Comparison of ENCODE assay signal across 9 cellular contexts in the genomic region with DNA sequence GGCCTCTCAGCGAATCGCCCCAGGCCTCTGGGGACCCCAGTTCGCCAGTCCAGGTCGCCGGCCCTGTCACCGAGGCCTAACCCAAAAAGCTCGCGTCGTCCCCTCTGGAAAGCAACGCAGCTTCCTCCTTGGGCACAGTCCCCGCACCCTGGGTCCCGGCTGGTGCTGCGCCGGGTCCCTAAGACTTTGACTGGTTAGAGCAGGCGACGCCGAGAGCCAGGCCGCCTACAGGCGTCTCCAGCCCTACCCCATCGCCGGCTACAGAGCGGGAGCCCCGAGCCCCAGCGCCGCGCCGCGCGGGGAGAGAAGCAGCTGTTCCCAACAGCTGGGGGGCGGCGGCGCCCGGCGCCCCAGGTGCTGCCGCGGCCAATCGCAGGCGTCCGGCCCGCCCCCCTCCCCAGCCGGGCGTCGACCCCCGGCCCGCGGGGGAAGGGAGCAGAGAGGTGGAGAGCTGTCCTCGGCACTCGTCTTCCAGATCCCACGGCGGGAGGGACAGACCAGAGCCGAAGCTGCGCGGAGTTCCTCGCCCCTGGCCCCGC. TPM values are rescaled to one million over a fixed set of nuclear protein-coding genes. Genes with fewer than 3 reads are reported as not detected.
DNase-seq lines count a peak whose midpoint lies in the region; ATAC-seq and TF ChIP-seq lines count a peak whose summit lies in the region.
"Had no signal": no experiment of that assay in that cellular context is flagged by ENCODE, and none has a peak within 500 bp of the region (broad histone marks: within the 10 kb centered on the region; RNA-seq: fewer than 3 reads in every experiment).

No MANE protein-coding gene starts in this region.

- H3K27ac ChIP-seq in ectodermal cell (ENCODE audit: insufficient read depth, low read depth, low read length, poor library complexity, severe bottlenecking) (no peak overlapping the region), tibial nerve (peak overlapping the region; percentile 43 to 86 (median 61)), PC-9 (no peak overlapping the region)

- H3K4me1 Mint-ChIP-seq in activated CD8-positive, alpha-beta T cell treated with anti-CD3 and anti-CD28 coated beads for 36 hours (ENCODE audit: low read depth): peaks cover 8% of the 10 kb centered on the region
- peaks cover 10% of the 10 kb centered on the region for H3K4me1 Mint-ChIP-seq in activated CD8-positive, alpha-beta T cell treated with anti-CD3 and anti-CD28 coated beads, Interleukin-2, amount 10 ng/mL, durations not matched to agents 7 days and 5 days (ENCODE audit: low read depth)
- peaks cover 7% of the 10 kb centered on the region for H3K4me1 Mint-ChIP-seq in memory B cell

- no peak overlapping the region for H3K4me2 ChIP-seq in PC-9

- no peak for TF ChIP-seq CTCF in activated CD8-positive, alpha-beta T cell treated with anti-CD3 and anti-CD28 coated beads for 36 hours (IDR thresholded peaks at IDR 0.05)
- TF ChIP-seq CTCF in tibial nerve (IDR thresholded peaks at IDR 0.05): peak in 2 of 5 experiments; percentile 3 to 15
- TF ChIP-seq CTCF in PC-9 (conservative IDR thresholded peaks at IDR 0.05): no peak

- POLR2A ChIA-PET in activated CD8-positive, alpha-beta T cell treated with anti-CD3 and anti-CD28 coated beads for 36 hours (lab: Charles Lee): no interaction called here
- POLR2A ChIA-PET in activated CD8-positive, alpha-beta T cell treated with anti-CD3 and anti-CD28 coated beads, Interleukin-2, amount 10 ng/mL, durations not matched to agents 7 days and 5 days (lab: Charles Lee): no interaction called here
- POLR2A ChIA-PET in PC-9 (lab: Charles Lee; ENCODE audit: unreplicated experiment): no interaction called here

- no peak overlapping the region for H3K27ac Mint-ChIP-seq in activated CD8-positive, alpha-beta T cell treated with anti-CD3 and anti-CD28 coated beads for 36 hours
- H3K27ac Mint-ChIP-seq in activated CD8-positive, alpha-beta T cell treated with anti-CD3 and anti-CD28 coated beads, Interleukin-2, amount 10 ng/mL, durations not matched to agents 7 days and 5 days: no peak overlapping the region
- no peak overlapping the region for H3K27ac Mint-ChIP-seq in memory B cell
- H3K27ac Mint-ChIP-seq: T-helper 1 cell treated with Interleukin-12 subunit alpha and Interleukin-12 subunit beta and Interleukin-4 antibody, amounts not matched to agents 30 μg/mL and 1 μg/mL, for 36 hours had no signal

- no peak for ATAC-seq in activated CD8-positive, alpha-beta T cell treated with anti-CD3 and anti-CD28 coated beads for 36 hours
- no peak for ATAC-seq in activated CD8-positive, alpha-beta T cell treated with anti-CD3 and anti-CD28 coated beads, Interleukin-2, amount 10 ng/mL, durations not matched to agents 7 days and 5 days
- no peak for ATAC-seq in memory B cell (ENCODE audit: low read depth)

- TF ChIP-seq POLR2A in tibial nerve (IDR thresholded peaks at IDR 0.05): peak in 1 of 2 donors; percentile 12

- 0 to 1% methylated on average over 55 of the region's 55 CpGs for WGBS in ectodermal cell, 2 experiments
- 13 to 14% methylated on average over 12 to 13 of the region's 55 CpGs for WGBS in tibial nerve, 2 donors

- H3K27me3 ChIP-seq in ectodermal cell (ENCODE audit: control insufficient read depth, insufficient read depth, low read length, poor library complexity, severe bottlenecking) (peaks cover 44% of the 10 kb centered on the region), tibial nerve (no peaks in the 10 kb centered on the region), PC-9 (ENCODE audit: insufficient read depth, low read depth) (no peaks in the 10 kb centered on the region)

- no peaks in the 10 kb centered on the region for H3K79me2 ChIP-seq in PC-9 (ENCODE audit: low read depth)

- no peaks in the 10 kb centered on the region for H3K4me1 ChIP-seq in ectodermal cell (ENCODE audit: control insufficient read depth, insufficient read depth, low read length)
- H3K4me1 ChIP-seq in tibial nerve: peaks cover 0 to 17% (median 5%) of the 10 kb centered on the region in 4 donors
- peaks cover 21% of the 10 kb centered on the region for H3K4me1 ChIP-seq in PC-9 (replicated peaks; ENCODE audit: insufficient read depth)

- no peaks in the 10 kb centered on the region for H3K9me3 Mint-ChIP-seq in activated CD8-positive, alpha-beta T cell treated with anti-CD3 and anti-CD28 coated beads for 36 hours
- H3K9me3 Mint-ChIP-seq in activated CD8-positive, alpha-beta T cell treated with anti-CD3 and anti-CD28 coated beads, Interleukin-2, amount 10 ng/mL, durations not matched to agents 7 days and 5 days (ENCODE audit: insufficient read depth): no peaks in the 10 kb centered on the region
- no peaks in the 10 kb centered on the region for H3K9me3 Mint-ChIP-seq in memory B cell
- H3K9me3 Mint-ChIP-seq: T-helper 1 cell treated with Interleukin-12 subunit alpha and Interleukin-12 subunit beta and Interleukin-4 antibody, amounts not matched to agents 30 μg/mL and 1 μg/mL, for 36 hours had no signal

- H3K9me2 ChIP-seq in PC-9 (ENCODE audit: insufficient read depth): no peaks in the 10 kb centered on the region

- CTCF ChIA-PET in activated CD8-positive, alpha-beta T cell treated with anti-CD3 and anti-CD28 coated beads for 36 hours (lab: Charles Lee): interaction anchor here (1.1 kb wide), 1 partner anchor 10 kb away, joined by 3 read pairs; no protein-coding TSS in a partner anchor
- CTCF ChIA-PET in activated CD8-positive, alpha-beta T cell treated with anti-CD3 and anti-CD28 coated beads, Interleukin-2, amount 10 ng/mL, durations not matched to agents 7 days and 5 days (lab: Charles Lee): no interaction called here
- CTCF ChIA-PET in PC-9 (lab: Charles Lee): no interaction called here

- no peaks in the 10 kb centered on the region for H4K20me1 ChIP-seq in PC-9 (ENCODE audit: insufficient read depth)

- H3F3A ChIP-seq in PC-9 (ENCODE audit: insufficient read depth, low read depth): peaks cover 5% of the 10 kb centered on the region; the same call in 1 of the 2 replicates

- no peak for TF ChIP-seq EP300 in tibial nerve (IDR thresholded peaks at IDR 0.05)

- H3K27me3 Mint-ChIP-seq in activated CD8-positive, alpha-beta T cell treated with anti-CD3 and anti-CD28 coated beads for 36 hours: peaks cover 53% of the 10 kb centered on the region
- H3K27me3 Mint-ChIP-seq in activated CD8-positive, alpha-beta T cell treated with anti-CD3 and anti-CD28 coated beads, Interleukin-2, amount 10 ng/mL, durations not matched to agents 7 days and 5 days (ENCODE audit: low read depth): peaks cover 54% of the 10 kb centered on the region
- peaks cover 18% of the 10 kb centered on the region for H3K27me3 Mint-ChIP-seq in memory B cell

- H3K4me3 Mint-ChIP-seq in activated CD8-positive, alpha-beta T cell treated with anti-CD3 and anti-CD28 coated beads for 36 hours: no peak overlapping the region
- no peak overlapping the region for H3K4me3 Mint-ChIP-seq in activated CD8-positive, alpha-beta T cell treated with anti-CD3 and anti-CD28 coated beads, Interleukin-2, amount 10 ng/mL, durations not matched to agents 7 days and 5 days
- H3K4me3 Mint-ChIP-seq in memory B cell: peak overlapping the region; percentile 39
- H3K4me3 Mint-ChIP-seq: T-helper 1 cell treated with Interleukin-12 subunit alpha and Interleukin-12 subunit beta and Interleukin-4 antibody, amounts not matched to agents 30 μg/mL and 1 μg/mL, for 36 hours had no signal

- H2AFZ ChIP-seq in PC-9: no peak overlapping the region

- no peaks in the 10 kb centered on the region for H3K36me3 Mint-ChIP-seq in activated CD8-positive, alpha-beta T cell treated with anti-CD3 and anti-CD28 coated beads for 36 hours (ENCODE audit: low read depth)
- no peaks in the 10 kb centered on the region for H3K36me3 Mint-ChIP-seq in activated CD8-positive, alpha-beta T cell treated with anti-CD3 and anti-CD28 coated beads, Interleukin-2, amount 10 ng/mL, durations not matched to agents 7 days and 5 days (ENCODE audit: low read depth)
- H3K36me3 Mint-ChIP-seq in memory B cell: no peaks in the 10 kb centered on the region

- no TSS peak for BruUV-seq in PC-9 (replicated peaks; lab: Mats Ljungman, UMichigan)

- H3K4me3 ChIP-seq in ectodermal cell (ENCODE audit: insufficient read depth, low read depth, low read length) (peak overlapping the region; percentile 78), tibial nerve (peak overlapping the region; percentile 52 to 68 (median 64)), PC-9 (no peak overlapping the region)

- DNase-seq in activated CD8-positive, alpha-beta T cell treated with anti-CD3 and anti-CD28 coated beads for 36 hours: peak; percentile 9
- no peak for DNase-seq in activated CD8-positive, alpha-beta T cell treated with anti-CD3 and anti-CD28 coated beads, Interleukin-2, amount 10 ng/mL, durations not matched to agents 7 days and 5 days
- DNase-seq in memory B cell (ENCODE audit: low spot score in 2 of 2) (no peak), tibial nerve (ENCODE audit: low spot score in 2 of 2) (peak in 1 of 2 donors; percentile 18), HUDEP-2 (lab: John Stamatoyannopoulos, UW; ENCODE audit: unreplicated experiment in 76 of 76) (no peak), NCI-H1092 treated with DMSO at 0.1 percent for 48 hours (lab: John Stamatoyannopoulos, UW) (no peak), PC-9 (no peak)

- no peaks in the 10 kb centered on the region for H3K36me3 ChIP-seq in ectodermal cell (ENCODE audit: control insufficient read depth, insufficient read depth, low read length)
- H3K36me3 ChIP-seq in tibial nerve: no peaks in the 10 kb centered on the region
- H3K36me3 ChIP-seq in PC-9 (ENCODE audit: low read depth): no peaks in the 10 kb centered on the region

- intact Hi-C loops in activated CD8-positive, alpha-beta T cell treated with anti-CD3 and anti-CD28 coated beads for 36 hours (cut with micrococcal nuclease): no loop called here
- intact Hi-C loops in PC-9 (cut with micrococcal nuclease; ENCODE audit: unreplicated experiment): no loop called here

- H3K9me3 ChIP-seq in ectodermal cell (ENCODE audit: control insufficient read depth, low read length) (no peaks in the 10 kb centered on the region), tibial nerve (no peaks in the 10 kb centered on the region), PC-9 (ENCODE audit: insufficient read depth, low read depth) (no peaks in the 10 kb centered on the region)

RNA-seq across cellular contexts. Expression of gene RBM24, which starts 0.5 kb away (rescaled TPM):
- total RNA-seq in activated CD8-positive, alpha-beta T cell treated with anti-CD3 and anti-CD28 coated beads for 36 hours: not detected
- total RNA-seq in activated CD8-positive, alpha-beta T cell treated with anti-CD3 and anti-CD28 coated beads, Interleukin-2, amount 10 ng/mL, durations not matched to agents 7 days and 5 days: not detected
- 13.7 TPM for polyA plus RNA-seq in ectodermal cell (2013, experiment 1 of 4)
- polyA plus RNA-seq in ectodermal cell (2013, experiment 2 of 4): 16.1 TPM
- polyA plus RNA-seq in ectodermal cell (2013, experiment 3 of 4): 12.3 TPM
- 20.0 TPM for polyA plus RNA-seq in ectodermal cell (2013, experiment 4 of 4)
- total RNA-seq in tibial nerve (1 to 10 TPM; 2.0 to 9.8 (median 3.8) TPM), PC-9 (2021) (0.72 and 0.85 TPM in 2 replicates)

Comparison
In these comparisons a context has a peak if more than half of its experiments do, and no peak if none do; other contexts are left out.
1. H3K27ac ChIP-seq: peak in tibial nerve (4 of 4); none in ectodermal cell (single experiment) and PC-9 (single experiment).